Comparison of ENCODE assay signal across 8 cellular contexts in genomic region chr9:19464764-19465570, GRCh38. TPM values are rescaled to one million over a fixed set of nuclear protein-coding genes. Genes with fewer than 3 reads are reported as not detected.
A peak's percentile ranks its signal among the peaks of the same experiment; 100 is the strongest.
DNase-seq lines count a peak whose midpoint lies in the region; TF ChIP-seq lines count a peak whose summit lies in the region.

No MANE protein-coding gene starts in this region.

- 14 to 30% (median 16%) methylated on average over 21 to 49 of the region's 49 CpGs for WGBS in spleen, 5 donors

- H3K36me3 ChIP-seq in H7 (replicated peaks; ENCODE audit: control insufficient read depth, insufficient read depth, low read length) (no peaks in the 10 kb centered on the region), breast epithelium (no peaks in the 10 kb centered on the region), spleen (no peaks in the 10 kb centered on the region)

- H3K27me3 ChIP-seq in H7 (ENCODE audit: control insufficient read depth, insufficient read depth, low read length) (no peaks in the 10 kb centered on the region; the same call in 1 of the 2 replicates), breast epithelium (no peaks in the 10 kb centered on the region), spleen (replicated peaks in 1 of 7) (no peaks in the 10 kb centered on the region)

- DNase-seq in GM03348 (ENCODE audit: low spot score): peak; percentile 94
- peak; percentile 97 for DNase-seq in H7
- peak; percentile 85 for DNase-seq in LoVo (ENCODE audit: low spot score)
- peak; percentile 30 to 58 for DNase-seq in breast epithelium (ENCODE audit: low spot score in 2 of 2)
- DNase-seq in iris pigment epithelial cell (ENCODE audit: low read depth): peak; percentile 80
- DNase-seq in spleen: peak; percentile 92
- no peak for DNase-seq in amniotic stem cell (lab: John Stamatoyannopoulos, UW)

- TF ChIP-seq POLR2A in breast epithelium (IDR thresholded peaks at IDR 0.05) (no peak), spleen (IDR thresholded peaks at IDR 0.05) (no peak)

- intact Hi-C loops in breast epithelium (cut with DNase I; ENCODE audit: low total_unique reads) (no loop called here), spleen (cut with DNase I; ENCODE audit: low total_unique reads) (no loop called here)

- TF ChIP-seq CTCF in VCaP (conservative IDR thresholded peaks at IDR 0.05): peak; percentile 97
- peak in 2 of 3 donors; percentile 41 to 63 for TF ChIP-seq CTCF in breast epithelium (IDR thresholded peaks at IDR 0.05)
- TF ChIP-seq CTCF in spleen (IDR thresholded peaks at IDR 0.05 in 8 of 11, conservative IDR thresholded peaks at IDR 0.05 in 3 of 11): peak; percentile 43 to 95 (median 81)

- H3K4me1 ChIP-seq in breast epithelium (no peaks in the 10 kb centered on the region), spleen (peaks cover 0 to 14% (median 8%) of the 10 kb centered on the region in 6 donors)

- H3K9me3 ChIP-seq in breast epithelium (no peaks in the 10 kb centered on the region), spleen (no peaks in the 10 kb centered on the region)

- H3K27ac ChIP-seq in VCaP (peak overlapping the region; percentile 49), breast epithelium (no peak overlapping the region), spleen (peak overlapping the region in 2 of 8 donors; percentile 32 to 51)

- peak overlapping the region; percentile 32 for H3K4me3 ChIP-seq in H7 (ENCODE audit: insufficient read depth, low read depth, low read length)
- peak overlapping the region; percentile 50 to 81 (median 58) for H3K4me3 ChIP-seq in breast epithelium
- H3K4me3 ChIP-seq in spleen: peak overlapping the region; percentile 36 to 72 (median 48)

RNA-seq across cellular contexts. Expression of gene ACER2, which starts 56.2 kb away (rescaled TPM):
- 2.0 and 3.1 TPM in 2 replicates for total RNA-seq in H7 (2014; rRNA removed; shearing (Covaris generic))
- total RNA-seq in breast epithelium (10 to 100 TPM; 11.0 to 17.6 (median 16.7) TPM), spleen (1 to 10 TPM; 2.7 to 7.2 (median 4.4) TPM)
- polyA plus RNA-seq in spleen: under 1 TPM; 0.09 to 0.45 (median 0.15) TPM
